22 cellular contexts compared by ENCODE assay signal in genomic region chr3:161149529-161149928, GRCh38. TPM values are rescaled to one million over a fixed set of nuclear protein-coding genes. Genes with fewer than 3 reads are reported as not detected.
A peak's percentile ranks its signal among the peaks of the same experiment; 100 is the strongest.
DNase-seq lines count a peak whose midpoint lies in the region; ATAC-seq, FAIRE-seq and TF ChIP-seq lines count a peak whose summit lies in the region.
"Had no signal": no experiment of that assay in that cellular context is flagged by ENCODE, and none has a peak within 500 bp of the region (broad histone marks: within the 10 kb centered on the region; RNA-seq: fewer than 3 reads in every experiment).

No MANE protein-coding gene starts in this region.

- no peak for TF ChIP-seq RAD21 in HepG2 (CRISPR knock-in tag; IDR thresholded peaks at IDR 0.05)

- no peak overlapping the region for H3K9ac ChIP-seq in HepG2 (ENCODE audit: insufficient read depth, low read depth, low read length)
- H3K9ac ChIP-seq: BLaER1 had no signal

- CTCF ChIA-PET in HepG2 (lab: Yijun Ruan, JAX; ENCODE audit: low intra/inter-chr PET ratio, low total read pairs): no interaction called here

- no peak for FAIRE-seq in HepG2 (lab: Jason Lieb, UNC)
- FAIRE-seq: D721Med had no signal

- H3K4me2 ChIP-seq in HepG2 (ENCODE audit: low read depth, low read length): no peak overlapping the region
- H3K4me2 ChIP-seq: BLaER1 had no signal

- TF ChIP-seq CTCF in astrocyte of the spinal cord (IDR thresholded peaks at IDR 0.05; ENCODE audit: low read depth, low read length) (no peak), HepG2 (CRISPR knock-in tag; IDR thresholded peaks at IDR 0.05) (no peak), esophagus squamous epithelium (IDR thresholded peaks at IDR 0.05) (no peak), upper lobe of right lung (IDR thresholded peaks at IDR 0.05) (no peak)

- no peaks in the 10 kb centered on the region for H4K20me1 ChIP-seq in HepG2 (ENCODE audit: insufficient read depth, low read length)
- H4K20me1 ChIP-seq: BLaER1 had no signal

- H3K79me2 ChIP-seq in HepG2 (ENCODE audit: insufficient read depth, low read length): no peaks in the 10 kb centered on the region

- no peaks in the 10 kb centered on the region for H3K9me3 ChIP-seq in HepG2 (ENCODE audit: low read length)
- H3K9me3 ChIP-seq in esophagus squamous epithelium: no peaks in the 10 kb centered on the region
- no peaks in the 10 kb centered on the region for H3K9me3 ChIP-seq in upper lobe of right lung
- H3K9me3 ChIP-seq: ascending aorta, BLaER1, transverse colon had no signal

- no peak for TF ChIP-seq EP300 in HepG2 (IDR thresholded peaks at IDR 0.05; ENCODE audit: low read depth in 2 of 2, low read length in 2 of 2)
- no peak for TF ChIP-seq EP300 in HepG2 (CRISPR knock-in tag; IDR thresholded peaks at IDR 0.05; ENCODE audit: borderline replicate concordance)

- H2AFZ ChIP-seq in HepG2 (ENCODE audit: low read length): no peak overlapping the region

- POLR2A ChIA-PET in HepG2 (lab: Yijun Ruan, JAX): no interaction called here

- in situ Hi-C loops in astrocyte of the spinal cord (cut with HindIII; ENCODE audit: low sequenced_read_pairs): no loop called here
- in situ Hi-C loops in HepG2 (cut with HindIII; ENCODE audit: extremely low pct_ligation_motif_present, low pct_unique_long_range_greater_than_20kb): no loop called here

- H3K4me3 ChIP-seq in astrocyte of the spinal cord (ENCODE audit: low read depth, low read length): no peak overlapping the region
- no peak overlapping the region for H3K4me3 ChIP-seq in HepG2 (replicated peaks in 1 of 3; ENCODE audit: insufficient read depth in 1 of 3, low read depth in 2 of 3, low read length in 3 of 3)
- no peak overlapping the region for H3K4me3 ChIP-seq in esophagus squamous epithelium
- H3K4me3 ChIP-seq in upper lobe of right lung: no peak overlapping the region
- H3K4me3 ChIP-seq: ascending aorta, BLaER1, coronary artery, transverse colon had no signal

- peak; percentile 36 for DNase-seq in HT1080 (ENCODE audit: low read depth)
- peak; percentile 62 to 75 for DNase-seq in NCI-H526 (lab: John Stamatoyannopoulos, UW)
- DNase-seq in astrocyte of the spinal cord (ENCODE audit: low read depth, low spot score): peak; percentile 68
- DNase-seq in HepG2 (ENCODE audit: low spot score): peak; percentile 3
- no peak for DNase-seq in NCI-H524 treated with DMSO at 0.1 percent for 48 hours (lab: John Stamatoyannopoulos, UW)
- DNase-seq in esophagus squamous epithelium (lab: John Stamatoyannopoulos, UW): no peak
- DNase-seq in upper lobe of right lung: no peak
- DNase-seq: activated CD4-positive, alpha-beta T cell treated with anti-CD3 and anti-CD28 coated beads, Interleukin-2, amount 10 ng/mL, durations not matched to agents 24 days and 14 days; activated CD8-positive, alpha-beta memory T cell treated with anti-CD3 and anti-CD28 coated beads, Interleukin-2, amount 50 U/mL, for 4 hours; activated gamma-delta T cell treated with Interleukin-2 at 50 U/mL for 16 hours; islet precursor cell; NCI-H1417; NCI-H446; SHP77 treated with DMSO at 0.1 percent for 48 hours; stimulated activated naive CD4-positive, alpha-beta T cell; T1000; transverse colon had no signal

- no peak for ATAC-seq in HepG2
- ATAC-seq in HG02610 (IDR thresholded peaks at IDR 0.05; ENCODE audit: unreplicated experiment): no peak
- ATAC-seq in upper lobe of right lung: no peak

- TF ChIP-seq POLR2A in HepG2 (IDR thresholded peaks at IDR 0.05; ENCODE audit: insufficient read depth in 1 of 2, low read depth in 2 of 2, low read length in 2 of 2) (no peak), esophagus squamous epithelium (IDR thresholded peaks at IDR 0.05) (no peak)

- H3K36me3 ChIP-seq in HepG2 (replicated peaks in 1 of 2; ENCODE audit: control insufficient read depth in 1 of 2, insufficient read depth in 2 of 2, low read length in 2 of 2) (no peaks in the 10 kb centered on the region), esophagus squamous epithelium (no peaks in the 10 kb centered on the region), upper lobe of right lung (no peaks in the 10 kb centered on the region)
- H3K36me3 ChIP-seq: ascending aorta, BLaER1, transverse colon had no signal

- H3K27me3 ChIP-seq in HepG2 (ENCODE audit: control insufficient read depth in 1 of 2, insufficient read depth in 2 of 2, low read length in 2 of 2) (no peaks in the 10 kb centered on the region), esophagus squamous epithelium (no peaks in the 10 kb centered on the region), upper lobe of right lung (no peaks in the 10 kb centered on the region)
- H3K27me3 ChIP-seq: ascending aorta, BLaER1, transverse colon had no signal

- intact Hi-C loops in HepG2 (cut with micrococcal nuclease; ENCODE audit: unreplicated experiment): no loop called here
- intact Hi-C loops in esophagus squamous epithelium (cut with DNase I): no loop called here
- intact Hi-C loops in upper lobe of right lung (cut with DNase I): no loop called here

- H3K4me1 ChIP-seq in HepG2 (ENCODE audit: insufficient read depth, low read length): no peaks in the 10 kb centered on the region
- H3K4me1 ChIP-seq in esophagus squamous epithelium: peaks cover 0 to 5% (median 0%) of the 10 kb centered on the region in 3 donors
- H3K4me1 ChIP-seq in upper lobe of right lung: no peaks in the 10 kb centered on the region
- H3K4me1 ChIP-seq: ascending aorta, BLaER1, transverse colon had no signal

- no TSS peak for BruUV-seq in HepG2 (replicated peaks; lab: Mats Ljungman, UMichigan)

- H3K27ac ChIP-seq in HepG2 (ENCODE audit: extremely low read length, insufficient read depth, low read length) (no peak overlapping the region), esophagus squamous epithelium (no peak overlapping the region), upper lobe of right lung (no peak overlapping the region)
- H3K27ac ChIP-seq: ascending aorta, BLaER1, coronary artery, transverse colon had no signal

- WGBS in HepG2 (ENCODE audit: low lambda C conversion rate): 5% methylated on average over 1 of the region's 1 CpG
- WGBS in esophagus squamous epithelium, 2 donors: 20 to 22% methylated on average over 1 of the region's 1 CpG

TF ChIP-seq in HepG2, 621 proteins besides CTCF, POLR2A, EP300 and RAD21:
- TF ChIP-seq SMAD1 (CRISPR knock-in tag; IDR thresholded peaks at IDR 0.05; ENCODE audit: borderline replicate concordance, low read depth) (no peak), CEBPB (IDR thresholded peaks at IDR 0.05; ENCODE audit: borderline replicate concordance, low read depth, low read length) (peak; percentile 15; the same call in 1 of the 2 replicates)

RNA-seq across cellular contexts. Expression of gene B3GALNT1, which starts 44.4 kb away (rescaled TPM):
- total RNA-seq in HT1080 (2014; rRNA removed; shearing (Covaris generic)): 6.2 and 9.1 TPM in 2 replicates
- 3.2 and 5.3 TPM in 2 replicates for polyA plus RNA-seq in HT1080 (2015; cell fraction: cytosol; rRNA removed)
- polyA plus RNA-seq in HT1080 (2015; cell fraction: nucleus; rRNA removed): 3.1 and 4.5 TPM in 2 replicates
- not detected in 2 replicates for total RNA-seq in HepG2 (2016; rRNA removed; fragmentation: Illumina TruSeq; extraction: Trizol)
- not detected in 2 replicates for total RNA-seq in HepG2 (2016; cell fraction: cytosol; rRNA removed; fragmentation: Illumina TruSeq; extraction: Trizol; ENCODE audit: low read depth)
- not detected in 2 replicates for total RNA-seq in HepG2 (2016; cell fraction: insoluble cytoplasmic fraction; rRNA removed; fragmentation: Illumina TruSeq; extraction: Trizol)
- total RNA-seq in HepG2 (2016; cell fraction: membrane; rRNA removed; fragmentation: Illumina TruSeq; extraction: Trizol): not detected in 2 replicates
- total RNA-seq in HepG2 (2016; cell fraction: nucleus; rRNA removed; fragmentation: Illumina TruSeq; extraction: Trizol): not detected in 2 replicates
- not detected in 2 replicates for polyA plus RNA-seq in HepG2 (2011; rRNA removed)
- not detected in 2 replicates for polyA plus RNA-seq in HepG2 (2011; cell fraction: cytosol; rRNA removed)
- polyA plus RNA-seq in HepG2 (2011; cell fraction: nucleus; rRNA removed): not detected in 2 replicates
- not detected in 2 replicates for polyA plus RNA-seq in HepG2 (2012)
- polyA plus RNA-seq in HepG2 (2016; cell fraction: cytosol; fragmentation: Illumina TruSeq; extraction: Trizol; ENCODE audit: low read depth): not detected in 2 replicates
- not detected in 2 replicates for polyA plus RNA-seq in HepG2 (2016; cell fraction: insoluble cytoplasmic fraction; fragmentation: Illumina TruSeq; extraction: Trizol; ENCODE audit: low read depth)
- not detected in 2 replicates for polyA plus RNA-seq in HepG2 (2016; cell fraction: membrane; fragmentation: Illumina TruSeq; extraction: Trizol; ENCODE audit: low read depth)
- polyA plus RNA-seq in HepG2 (2016; cell fraction: nucleus; fragmentation: Illumina TruSeq; extraction: Trizol; ENCODE audit: insufficient read depth, low read depth): not detected in 2 replicates
- polyA minus RNA-seq in HepG2 (2011; rRNA and poly(A)+ RNA removed; ENCODE audit: low replicate concordance): not detected in 2 replicates
- polyA minus RNA-seq in HepG2 (2011; cell fraction: cytosol; rRNA and poly(A)+ RNA removed): not detected in 2 replicates
- not detected in 2 replicates for polyA minus RNA-seq in HepG2 (2011; cell fraction: nucleus; rRNA and poly(A)+ RNA removed)
- 1 to 10 TPM; 3.0 to 8.0 (median 6.4) TPM for total RNA-seq in esophagus squamous epithelium
- 17.6 TPM for total RNA-seq in upper lobe of right lung

Comparison
In these comparisons a context has a peak if more than half of its experiments do, and no peak if none do; other contexts are left out.
1. DNase-seq: peak in HT1080 (single experiment), NCI-H526 (2 of 2), astrocyte of the spinal cord (single experiment) and HepG2 (single experiment); none in NCI-H524 treated with DMSO at 0.1 percent for 48 hours (single experiment), esophagus squamous epithelium (single experiment) and upper lobe of right lung (single experiment).